8 cellular contexts compared by ENCODE assay signal in genomic region chr3:128878011-128878457, GRCh38. TPM values are rescaled to one million over a fixed set of nuclear protein-coding genes. Genes with fewer than 3 reads are reported as not detected.
DNase-seq lines count a peak whose midpoint lies in the region; ATAC-seq and TF ChIP-seq lines count a peak whose summit lies in the region.

No MANE protein-coding gene starts in this region.

- H3K27ac Mint-ChIP-seq in CD4-positive, alpha-beta memory T cell = peak overlapping the region; percentile 79 to 99 (median 98)
- peak overlapping the region; percentile 99 for H3K27ac Mint-ChIP-seq in endodermal cell

- peak overlapping the region; percentile 92 for H3K27ac ChIP-seq in CD4-positive, alpha-beta memory T cell (ENCODE audit: low read depth, low read length)
- H3K27ac ChIP-seq in OCI-LY1 (ENCODE audit: low read depth, low read length, poor library complexity, severe bottlenecking) (no peak overlapping the region), endodermal cell (ENCODE audit: low read depth, low read length) (no peak overlapping the region), osteoblast (ENCODE audit: low read depth, low read length) (peak overlapping the region; percentile 98)

- peaks cover 41 to 76% (median 53%) of the 10 kb centered on the region in 4 donors for H3K4me1 Mint-ChIP-seq in CD4-positive, alpha-beta memory T cell
- H3K4me1 Mint-ChIP-seq in endodermal cell = peaks cover 37% of the 10 kb centered on the region

- no peak for ATAC-seq in GM21786 (IDR thresholded peaks at IDR 0.05; ENCODE audit: unreplicated experiment)

- H2AFZ ChIP-seq in OCI-LY1 (ENCODE audit: low read length) (no peak overlapping the region), osteoblast (ENCODE audit: low read length) (peak overlapping the region; percentile 80)

- CTCF ChIA-PET in CD4-positive, alpha-beta memory T cell (lab: Charles Lee; ENCODE audit: partially characterized antibody) = interaction anchor here (1.0 to 6.8 kb wide), 12 partner anchors 11 to 372 kb away, joined by 3 to 66 read pairs (median 5); partner anchors contain the start of gene RPN1

- H3K9ac ChIP-seq in OCI-LY1 (ENCODE audit: low read length) = peak overlapping the region; percentile 97
- H3K9ac ChIP-seq in endodermal cell (ENCODE audit: extremely low read depth, low read length, poor library complexity, severe bottlenecking) = peak overlapping the region; percentile 94

- H3K36me3 Mint-ChIP-seq in CD4-positive, alpha-beta memory T cell = peaks cover 0 to 25% of the 10 kb centered on the region in 2 donors
- H3K36me3 Mint-ChIP-seq in endodermal cell (ENCODE audit: low read depth) = peaks cover 7% of the 10 kb centered on the region

- no peaks in the 10 kb centered on the region for H3K36me3 ChIP-seq in CD4-positive, alpha-beta memory T cell (ENCODE audit: insufficient read depth, low read length)
- H3K36me3 ChIP-seq in OCI-LY1 (ENCODE audit: insufficient read depth, low read length) = peaks cover 32% of the 10 kb centered on the region; the same call in 1 of the 2 replicates
- H3K36me3 ChIP-seq in endodermal cell (ENCODE audit: control insufficient read depth, insufficient read depth, low read length) = peaks cover 17% of the 10 kb centered on the region
- no peaks in the 10 kb centered on the region for H3K36me3 ChIP-seq in osteoblast (ENCODE audit: insufficient read depth, low read length)

- intact Hi-C loops in CD4-positive, alpha-beta memory T cell (cut with micrococcal nuclease) = loop anchor here (2.0 to 5.0 kb wide), 6 partner anchors 73 to 826 kb away; partner anchors contain the start of genes CNBP, RAB43, RAB7A and SEC61A1

- H3K79me2 ChIP-seq in OCI-LY1 (ENCODE audit: insufficient read depth, low read length) = peaks cover 44% of the 10 kb centered on the region
- H3K79me2 ChIP-seq in osteoblast (ENCODE audit: insufficient read depth, low read length) = peaks cover 44% of the 10 kb centered on the region

- POLR2A ChIA-PET in CD4-positive, alpha-beta memory T cell (lab: Charles Lee; ENCODE audit: partially characterized antibody) = interaction anchor here (1.3 to 2.7 kb wide), 10 partner anchors 10 to 438 kb away, joined by 3 to 26 read pairs (median 10); partner anchors contain the start of gene RPN1

- peak overlapping the region; percentile 82 to 91 for H3K4me3 ChIP-seq in CD4-positive, alpha-beta memory T cell (ENCODE audit: low read length in 2 of 2)
- peak overlapping the region; percentile 87 for H3K4me3 ChIP-seq in OCI-LY1 (ENCODE audit: low read depth, low read length, poor library complexity, severe bottlenecking)
- H3K4me3 ChIP-seq in endodermal cell (ENCODE audit: low read length) = peak overlapping the region; percentile 96
- peak overlapping the region; percentile 98 for H3K4me3 ChIP-seq in osteoblast (ENCODE audit: insufficient read depth, low read length)

- TF ChIP-seq CTCF in OCI-LY1 (IDR thresholded peaks at IDR 0.05; ENCODE audit: low read length) (no peak), endodermal cell (conservative IDR thresholded peaks at IDR 0.05) (no peak), osteoblast (IDR thresholded peaks at IDR 0.05; ENCODE audit: extremely low read depth, low read depth, low read length) (no peak)

- H3K4me3 Mint-ChIP-seq in CD4-positive, alpha-beta memory T cell = peak overlapping the region in 7 of 8 donors; percentile 7 to 97 (median 91)
- peak overlapping the region; percentile 75 for H3K4me3 Mint-ChIP-seq in endodermal cell

- H3K4me1 ChIP-seq in CD4-positive, alpha-beta memory T cell (ENCODE audit: insufficient read depth, low read length) = peaks cover 38% of the 10 kb centered on the region
- H3K4me1 ChIP-seq in OCI-LY1 (ENCODE audit: insufficient read depth, low read length, severe bottlenecking) (peaks cover 47% of the 10 kb centered on the region), endodermal cell (ENCODE audit: control insufficient read depth, insufficient read depth, low read length) (peaks cover 18% of the 10 kb centered on the region), osteoblast (ENCODE audit: insufficient read depth, low read length) (peaks cover 26% of the 10 kb centered on the region)

- WGBS in endodermal cell (ENCODE audit: insufficient coverage in 1 of 2, insufficient read length in 1 of 2), 2 experiments = 93% methylated on average over 3 to 7 of the region's 7 CpGs

- H3K4me2 ChIP-seq in OCI-LY1 (ENCODE audit: low read length) = peak overlapping the region; percentile 90
- H3K4me2 ChIP-seq in osteoblast (ENCODE audit: insufficient read depth, low read length) = peak overlapping the region; percentile 94

- H3K27me3 ChIP-seq in CD4-positive, alpha-beta memory T cell (ENCODE audit: insufficient read depth, low read length) = no peaks in the 10 kb centered on the region
- H3K27me3 ChIP-seq in OCI-LY1 (ENCODE audit: insufficient read depth, low read length) (no peaks in the 10 kb centered on the region), endodermal cell (ENCODE audit: control insufficient read depth, insufficient read depth, low read length, poor library complexity, severe bottlenecking) (no peaks in the 10 kb centered on the region), osteoblast (ENCODE audit: insufficient read depth, low read length) (no peaks in the 10 kb centered on the region)

- no peaks in the 10 kb centered on the region for H4K20me1 ChIP-seq in OCI-LY1 (ENCODE audit: insufficient read depth, low read length)
- H4K20me1 ChIP-seq in osteoblast (ENCODE audit: insufficient read depth, low read length) = no peaks in the 10 kb centered on the region

- H3K9me2 ChIP-seq in OCI-LY1 (ENCODE audit: low read depth, low read length) = no peaks in the 10 kb centered on the region

- H3K9me3 Mint-ChIP-seq in CD4-positive, alpha-beta memory T cell = no peaks in the 10 kb centered on the region
- H3K9me3 Mint-ChIP-seq in endodermal cell = no peaks in the 10 kb centered on the region

- H3F3A ChIP-seq in OCI-LY1 (ENCODE audit: insufficient read depth, low read length) = no peaks in the 10 kb centered on the region

- no peaks in the 10 kb centered on the region for H3K9me3 ChIP-seq in CD4-positive, alpha-beta memory T cell (ENCODE audit: control insufficient read depth in 1 of 2, low read length in 2 of 2)
- H3K9me3 ChIP-seq in OCI-LY1 (ENCODE audit: low read length) (no peaks in the 10 kb centered on the region), endodermal cell (ENCODE audit: control insufficient read depth, low read length) (no peaks in the 10 kb centered on the region), osteoblast (ENCODE audit: low read depth, low read length) (no peaks in the 10 kb centered on the region)

- H3K27me3 Mint-ChIP-seq in CD4-positive, alpha-beta memory T cell = no peaks in the 10 kb centered on the region
- peaks cover 10% of the 10 kb centered on the region for H3K27me3 Mint-ChIP-seq in endodermal cell (ENCODE audit: insufficient read depth)

- no peak for DNase-seq in CD4-positive, alpha-beta memory T cell
- DNase-seq in endodermal cell (no peak), osteoblast (ENCODE audit: insufficient read length, low spot score, missing footprints) (no peak), AG08395 (ENCODE audit: low spot score) (no peak), ecto neural progenitor cell (ENCODE audit: low spot score) (no peak)
- no peak for DNase-seq in stimulated activated CD4-positive, alpha-beta T cell treated with anti-CD3 and anti-CD28 coated beads, Interleukin-4, amount 100 ng/mL, for 1 hour

RNA-seq across cellular contexts. Expression of gene ACAD9, which starts 1.4 kb away (rescaled TPM):
- 10 to 100 TPM; 54.9 to 62.2 TPM for total RNA-seq in CD4-positive, alpha-beta memory T cell
- 10 to 100 TPM; 12.9 to 20.7 TPM for polyA plus RNA-seq in CD4-positive, alpha-beta memory T cell
- 10 to 100 TPM; 48.0 to 52.1 TPM for total RNA-seq in endodermal cell
- polyA plus RNA-seq in endodermal cell (2013, experiment 1 of 2) = 32.3 TPM
- 30.3 TPM for polyA plus RNA-seq in endodermal cell (2013, experiment 2 of 2)
- 34.7 and 37.4 TPM in 2 replicates for total RNA-seq in osteoblast

Comparison
In these comparisons a context has a peak if more than half of its experiments do, and no peak if none do; other contexts are left out.
1. H3K27ac ChIP-seq: peak in CD4-positive, alpha-beta memory T cell (single experiment) and osteoblast (single experiment); none in OCI-LY1 (single experiment) and endodermal cell (single experiment).
2. Peak in every context shown above with its lines, with median percentiles within 50 percentile points of each other: H3K4me3 ChIP-seq.